17 cellular contexts compared by ENCODE assay signal in the genomic region with DNA sequence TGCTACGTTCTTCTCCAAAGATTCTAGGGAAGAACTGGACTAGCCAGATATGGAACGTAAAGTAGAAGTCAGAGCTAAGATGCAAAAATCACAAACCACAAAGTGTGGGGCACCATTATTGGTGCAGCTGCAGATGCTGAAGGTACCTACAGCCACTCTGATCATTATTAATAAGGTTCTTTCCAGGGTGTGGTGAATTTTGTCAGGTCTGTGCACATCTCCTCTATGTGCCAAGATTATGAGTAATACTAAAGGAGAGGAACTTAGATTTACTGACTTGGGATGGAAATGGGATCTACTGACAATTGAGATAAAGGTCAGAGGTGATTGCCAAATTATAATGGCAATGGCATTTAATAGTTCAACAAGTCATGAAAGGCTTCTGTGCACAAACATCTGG.
"Had no signal": no experiment of that assay in that cellular context is flagged by ENCODE, and none has a peak within 500 bp of the region (broad histone marks: within the 10 kb centered on the region; RNA-seq: fewer than 3 reads in every experiment).

No MANE protein-coding gene starts in this region.

- H3K27ac ChIP-seq: neural progenitor cell, ovary, transverse colon, vagina had no signal

- H3K27me3 ChIP-seq: neural progenitor cell, ovary, spleen, transverse colon, vagina had no signal

- ATAC-seq: sciatic nerve had no signal

- H3K36me3 ChIP-seq: neural progenitor cell, ovary, transverse colon, vagina had no signal

- DNase-seq: activated CD4-positive, alpha-beta T cell treated with anti-CD3 and anti-CD28 coated beads, Interleukin-2, amount 50 U/mL, for 1 hour; activated CD4-positive, CD25-positive, alpha-beta regulatory T cell; activated naive CD4-positive, alpha-beta T cell; activated T-cell treated with anti-CD3 and anti-CD28 coated beads for 4 hours; aorta; endodermal cell; foreskin melanocyte; head of caudate nucleus; immature natural killer cell; left cardiac atrium; ovary; spleen; transverse colon had no signal

- H3K4me3 ChIP-seq: lung, neural progenitor cell, ovary, spleen, transverse colon, vagina had no signal

- H3K9me3 ChIP-seq: ovary, spleen, transverse colon, vagina had no signal
